ENCODE assay signal across 11 cellular contexts in genomic region chr9:95107001-95107749, GRCh38.
DNase-seq lines count a peak whose midpoint lies in the region; ATAC-seq and TF ChIP-seq lines count a peak whose summit lies in the region.
"Had no signal": no experiment of that assay in that cellular context is flagged by ENCODE, and none has a peak within 500 bp of the region (broad histone marks: within the 10 kb centered on the region; RNA-seq: fewer than 3 reads in every experiment).

No MANE protein-coding gene starts in this region.

- no peaks in the 10 kb centered on the region for H3K27me3 Mint-ChIP-seq in nephron (ENCODE audit: low read depth)
- no peaks in the 10 kb centered on the region for H3K27me3 Mint-ChIP-seq in effector memory CD8-positive, alpha-beta T cell
- H3K27me3 Mint-ChIP-seq in natural killer cell (ENCODE audit: low read depth in 2 of 2): no peaks in the 10 kb centered on the region

- TF ChIP-seq CTCF in adrenal gland (IDR thresholded peaks at IDR 0.05): no peak
- no peak for TF ChIP-seq CTCF in esophagus squamous epithelium (IDR thresholded peaks at IDR 0.05)
- no peak for TF ChIP-seq CTCF in nephron (IDR thresholded peaks at IDR 0.05; ENCODE audit: unreplicated experiment in 3 of 3)
- no peak for TF ChIP-seq CTCF in transverse colon (IDR thresholded peaks at IDR 0.05)
- TF ChIP-seq CTCF in natural killer cell (IDR thresholded peaks at IDR 0.05): no peak

- peaks cover 0 to 25% of the 10 kb centered on the region in 2 donors for H3K4me1 ChIP-seq in adrenal gland (replicated peaks in 1 of 2)
- H3K4me1 ChIP-seq in esophagus squamous epithelium: peaks cover 43 to 78% (median 48%) of the 10 kb centered on the region in 3 donors
- peaks cover 6 to 21% (median 12%) of the 10 kb centered on the region in 4 donors for H3K4me1 ChIP-seq in transverse colon

- H3K27ac Mint-ChIP-seq in nephron: peak overlapping the region in 2 of 3 experiments; percentile 44 to 73
- H3K27ac Mint-ChIP-seq in effector memory CD8-positive, alpha-beta T cell: no peak overlapping the region
- no peak overlapping the region for H3K27ac Mint-ChIP-seq in natural killer cell
- H3K27ac Mint-ChIP-seq: activated T-cell treated with anti-CD3 and anti-CD28 coated beads, Interleukin-2, amount 50 U/mL, for 72 hours had no signal

- H3K9me3 ChIP-seq in adrenal gland (replicated peaks in 1 of 3) (no peaks in the 10 kb centered on the region), esophagus squamous epithelium (no peaks in the 10 kb centered on the region), transverse colon (no peaks in the 10 kb centered on the region)

- TF ChIP-seq POLR2A in adrenal gland (IDR thresholded peaks at IDR 0.05) (no peak), esophagus squamous epithelium (IDR thresholded peaks at IDR 0.05) (no peak), transverse colon (IDR thresholded peaks at IDR 0.05) (no peak)

- H3K4me3 Mint-ChIP-seq in nephron (no peak overlapping the region), natural killer cell (no peak overlapping the region)
- no peak overlapping the region for H3K4me3 Mint-ChIP-seq in effector memory CD8-positive, alpha-beta T cell
- H3K4me3 Mint-ChIP-seq: activated T-cell treated with anti-CD3 and anti-CD28 coated beads, Interleukin-2, amount 50 U/mL, for 72 hours had no signal

- peak overlapping the region in 2 of 5 donors; percentile 39 to 75 for H3K27ac ChIP-seq in adrenal gland
- peak overlapping the region; percentile 79 to 97 (median 86) for H3K27ac ChIP-seq in esophagus squamous epithelium
- H3K27ac ChIP-seq in transverse colon: peak overlapping the region; percentile 31 to 69 (median 64)

- WGBS in adrenal gland, 4 donors: 64 to 78% (median 71%) methylated on average over 15 to 18 of the region's 18 CpGs
- 83 to 87% methylated on average over 13 to 16 of the region's 18 CpGs for WGBS in esophagus squamous epithelium, 2 donors
- WGBS in transverse colon (ENCODE audit: low coverage in 1 of 2), 2 donors: 69 to 83% methylated on average over 7 to 18 of the region's 18 CpGs

- no peak overlapping the region for H3K4me3 ChIP-seq in adrenal gland
- no peak overlapping the region for H3K4me3 ChIP-seq in esophagus squamous epithelium
- H3K4me3 ChIP-seq in transverse colon: no peak overlapping the region

- H3K36me3 Mint-ChIP-seq in nephron (ENCODE audit: low read depth) (peaks cover 50% of the 10 kb centered on the region), natural killer cell (no peaks in the 10 kb centered on the region)
- peaks cover 3% of the 10 kb centered on the region for H3K36me3 Mint-ChIP-seq in effector memory CD8-positive, alpha-beta T cell (ENCODE audit: insufficient read depth)

- in situ Hi-C loops in transverse colon (cut with MboI; ENCODE audit: low pct_ligation_motif_present in 1 of 4, low pct_unique_long_range_greater_than_20kb in 1 of 4, low sequenced_read_pairs in 3 of 4): loop anchor here in 1 of 4 donors (25.0 kb wide), 1 partner anchor 320 kb away; no protein-coding TSS in a partner anchor

- H3K9me3 Mint-ChIP-seq in nephron (no peaks in the 10 kb centered on the region), natural killer cell (no peaks in the 10 kb centered on the region)
- H3K9me3 Mint-ChIP-seq in effector memory CD8-positive, alpha-beta T cell: no peaks in the 10 kb centered on the region
- H3K9me3 Mint-ChIP-seq: activated T-cell treated with anti-CD3 and anti-CD28 coated beads, Interleukin-2, amount 50 U/mL, for 72 hours had no signal

- H3K36me3 ChIP-seq in adrenal gland (replicated peaks in 1 of 2) (peaks cover 0 to 4% of the 10 kb centered on the region in 2 donors), esophagus squamous epithelium (peaks cover 3 to 64% (median 24%) of the 10 kb centered on the region in 3 donors), transverse colon (peaks cover 0 to 14% (median 0%) of the 10 kb centered on the region in 4 donors)

- peak in 5 of 7 donors; percentile 42 to 77 (median 66) for DNase-seq in adrenal gland
- no peak for DNase-seq in esophagus squamous epithelium (lab: John Stamatoyannopoulos, UW)
- DNase-seq in transverse colon: no peak
- no peak for DNase-seq in effector memory CD8-positive, alpha-beta T cell
- no peak for DNase-seq in natural killer cell
- DNase-seq: activated T-cell treated with anti-CD3 and anti-CD28 coated beads, Interleukin-2, amount 50 U/mL, for 72 hours; DMS79; effector CD8-positive, alpha-beta T cell; NCI-H1417 had no signal

- ATAC-seq in HG02852 (IDR thresholded peaks at IDR 0.05; ENCODE audit: unreplicated experiment) (no peak), natural killer cell (no peak)
- ATAC-seq in effector memory CD8-positive, alpha-beta T cell (replicated peaks): no peak
- ATAC-seq: activated T-cell treated with anti-CD3 and anti-CD28 coated beads, Interleukin-2, amount 50 U/mL, for 72 hours had no signal

- H3K27me3 ChIP-seq in adrenal gland: no peaks in the 10 kb centered on the region
- no peaks in the 10 kb centered on the region for H3K27me3 ChIP-seq in esophagus squamous epithelium
- no peaks in the 10 kb centered on the region for H3K27me3 ChIP-seq in transverse colon

- no peak for TF ChIP-seq EP300 in transverse colon (IDR thresholded peaks at IDR 0.05; ENCODE audit: low read depth)

- intact Hi-C loops in adrenal gland (cut with DNase I) (no loop called here), esophagus squamous epithelium (cut with DNase I) (no loop called here), transverse colon (cut with DNase I; ENCODE audit: low total_unique reads) (no loop called here), natural killer cell (cut with micrococcal nuclease) (no loop called here)

- H3K4me1 Mint-ChIP-seq in nephron (peaks cover 16% of the 10 kb centered on the region), natural killer cell (no peaks in the 10 kb centered on the region)
- H3K4me1 Mint-ChIP-seq in effector memory CD8-positive, alpha-beta T cell (ENCODE audit: low read depth in 2 of 2): no peaks in the 10 kb centered on the region

Comparison
In these comparisons a context has a peak if more than half of its experiments do, and no peak if none do; other contexts are left out.
1. DNase-seq: peak in adrenal gland (5 of 7); none in esophagus squamous epithelium (single experiment), transverse colon (single experiment), effector memory CD8-positive, alpha-beta T cell (0 of 3) and natural killer cell (single experiment).
2. H3K27ac Mint-ChIP-seq: peak in nephron (2 of 3); none in effector memory CD8-positive, alpha-beta T cell (0 of 2) and natural killer cell (0 of 2).